Comparison of ENCODE assay signal across 1 cellular context in the genomic region with DNA sequence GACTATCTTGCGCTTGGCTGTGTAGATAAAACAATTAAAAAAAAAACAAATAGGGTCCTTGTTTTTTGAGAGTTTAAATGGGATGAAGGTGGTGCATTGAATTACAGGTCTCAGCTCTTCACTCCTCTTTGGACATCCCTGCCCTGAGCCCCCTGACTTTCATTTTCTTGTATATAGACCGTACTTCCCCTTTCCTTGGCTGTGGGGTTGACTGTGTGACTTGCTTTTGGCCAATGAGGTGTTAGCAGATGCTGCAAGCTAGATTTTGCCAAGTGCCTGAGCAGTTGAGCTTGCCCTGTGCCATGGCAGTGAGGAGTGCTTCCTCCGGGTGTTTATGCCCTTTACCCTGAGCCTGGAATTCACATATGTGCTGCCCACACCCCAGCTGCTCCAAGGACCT.
TF ChIP-seq lines count a peak whose summit lies in the region.

No MANE protein-coding gene starts in this region.

TF ChIP-seq in GM12878, 131 proteins besides CTCF, POLR2A, EP300 and RAD21 (continued from another document):
- TF ChIP-seq YBX1 (IDR thresholded peaks at IDR 0.05) (no peak), NBN (IDR thresholded peaks at IDR 0.05) (no peak), RELA (IDR thresholded peaks at IDR 0.05; ENCODE audit: borderline replicate concordance, partially characterized antibody) (no peak), RCOR1 (conservative IDR thresholded peaks at IDR 0.05; ENCODE audit: low read depth, low read length) (no peak), KDM1A (IDR thresholded peaks at IDR 0.05; ENCODE audit: borderline replicate concordance) (no peak), SPI1 (IDR thresholded peaks at IDR 0.05; ENCODE audit: borderline replicate concordance, insufficient read depth, low read depth, low read length) (no peak), CHD1 (IDR thresholded peaks at IDR 0.05; ENCODE audit: low read depth, low read length) (no peak), NFYA (IDR thresholded peaks at IDR 0.05; ENCODE audit: borderline replicate concordance, low read depth, low read length) (no peak), MYB (IDR thresholded peaks at IDR 0.05; ENCODE audit: borderline replicate concordance, low read depth, low read length) (no peak)
- TF ChIP-seq, protein P1, sequence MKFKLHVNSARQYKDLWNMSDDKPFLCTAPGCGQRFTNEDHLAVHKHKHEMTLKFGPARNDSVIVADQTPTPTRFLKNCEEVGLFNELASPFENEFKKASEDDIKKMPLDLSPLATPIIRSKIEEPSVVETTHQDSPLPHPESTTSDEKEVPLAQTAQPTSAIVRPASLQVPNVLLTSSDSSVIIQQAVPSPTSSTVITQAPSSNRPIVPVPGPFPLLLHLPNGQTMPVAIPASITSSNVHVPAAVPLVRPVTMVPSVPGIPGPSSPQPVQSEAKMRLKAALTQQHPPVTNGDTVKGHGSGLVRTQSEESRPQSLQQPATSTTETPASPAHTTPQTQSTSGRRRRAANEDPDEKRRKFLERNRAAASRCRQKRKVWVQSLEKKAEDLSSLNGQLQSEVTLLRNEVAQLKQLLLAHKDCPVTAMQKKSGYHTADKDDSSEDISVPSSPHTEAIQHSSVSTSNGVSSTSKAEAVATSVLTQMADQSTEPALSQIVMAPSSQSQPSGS (IDR thresholded peaks at IDR 0.05; ENCODE audit: low read length): no peak
- TF ChIP-seq, protein P2, sequence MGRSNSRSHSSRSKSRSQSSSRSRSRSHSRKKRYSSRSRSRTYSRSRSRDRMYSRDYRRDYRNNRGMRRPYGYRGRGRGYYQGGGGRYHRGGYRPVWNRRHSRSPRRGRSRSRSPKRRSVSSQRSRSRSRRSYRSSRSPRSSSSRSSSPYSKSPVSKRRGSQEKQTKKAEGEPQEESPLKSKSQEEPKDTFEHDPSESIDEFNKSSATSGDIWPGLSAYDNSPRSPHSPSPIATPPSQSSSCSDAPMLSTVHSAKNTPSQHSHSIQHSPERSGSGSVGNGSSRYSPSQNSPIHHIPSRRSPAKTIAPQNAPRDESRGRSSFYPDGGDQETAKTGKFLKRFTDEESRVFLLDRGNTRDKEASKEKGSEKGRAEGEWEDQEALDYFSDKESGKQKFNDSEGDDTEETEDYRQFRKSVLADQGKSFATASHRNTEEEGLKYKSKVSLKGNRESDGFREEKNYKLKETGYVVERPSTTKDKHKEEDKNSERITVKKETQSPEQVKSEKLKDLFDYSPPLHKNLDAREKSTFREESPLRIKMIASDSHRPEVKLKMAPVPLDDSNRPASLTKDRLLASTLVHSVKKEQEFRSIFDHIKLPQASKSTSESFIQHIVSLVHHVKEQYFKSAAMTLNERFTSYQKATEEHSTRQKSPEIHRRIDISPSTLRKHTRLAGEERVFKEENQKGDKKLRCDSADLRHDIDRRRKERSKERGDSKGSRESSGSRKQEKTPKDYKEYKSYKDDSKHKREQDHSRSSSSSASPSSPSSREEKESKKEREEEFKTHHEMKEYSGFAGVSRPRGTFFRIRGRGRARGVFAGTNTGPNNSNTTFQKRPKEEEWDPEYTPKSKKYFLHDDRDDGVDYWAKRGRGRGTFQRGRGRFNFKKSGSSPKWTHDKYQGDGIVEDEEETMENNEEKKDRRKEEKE (IDR thresholded peaks at IDR 0.05): no peak
